Comparison of ENCODE assay signal across 22 cellular contexts in genomic region chr16:87558682-87559081, GRCh38. TPM values are rescaled to one million over a fixed set of nuclear protein-coding genes. Genes with fewer than 3 reads are reported as not detected.
"Had no signal": no experiment of that assay in that cellular context is flagged by ENCODE, and none has a peak within 500 bp of the region (broad histone marks: within the 10 kb centered on the region; RNA-seq: fewer than 3 reads in every experiment).

No MANE protein-coding gene starts in this region.

- H3K9me3 ChIP-seq: SK-N-SH had no signal

- H3K9me2 ChIP-seq: SK-N-SH had no signal

- FAIRE-seq: RCC 7860 had no signal

- H3K27ac ChIP-seq: HL-60, KMS-11 had no signal

- DNase-seq: IMR-90, Kasumi-1, MM.1S, NCI-H1092 treated with DMSO at 0.1 percent for 48 hours, NCI-H1436, NCI-H187, NCI-H2029, NCI-H2081 treated with DMSO at 0.1 percent for 48 hours, NCI-H2171, NCI-H226, NCI-H446, NCI-H510A, NCI-H524 treated with DMSO at 0.1 percent for 48 hours, NCI-H69, NCI-H774, RPMI8226, SHP77, SK-N-SH, SW 1271 had no signal

- H3K4me2 ChIP-seq: KMS-11, SK-N-SH had no signal

RNA-seq across cellular contexts. Expression of gene JPH3, which starts 43.6 kb away (rescaled TPM):
- total RNA-seq: IMR-90 had no signal
